In the genomic region with DNA sequence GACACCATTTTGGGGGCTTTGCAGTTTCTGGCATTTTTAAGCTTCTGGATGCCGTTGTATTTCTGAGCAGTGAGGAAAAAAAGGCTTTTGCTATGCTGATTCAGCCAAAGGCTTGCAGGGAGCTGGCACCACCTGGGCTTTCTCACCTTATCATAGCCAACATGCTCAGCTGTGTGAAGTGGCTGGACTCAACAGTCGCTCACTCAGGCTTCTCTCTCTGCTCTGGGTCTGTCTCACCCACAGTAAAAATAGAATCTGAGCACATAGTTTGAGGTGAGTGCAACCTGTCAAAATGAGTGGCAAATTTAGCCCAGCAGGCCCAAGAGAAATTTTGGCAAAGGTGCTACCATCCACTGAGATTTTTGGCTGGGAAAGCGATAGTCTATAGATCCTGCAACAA, we compare ENCODE assay signal across 20 cellular contexts. TPM values are rescaled to one million over a fixed set of nuclear protein-coding genes. Genes with fewer than 3 reads are reported as not detected.
"Had no signal": no experiment of that assay in that cellular context is flagged by ENCODE, and none has a peak within 500 bp of the region (broad histone marks: within the 10 kb centered on the region; RNA-seq: fewer than 3 reads in every experiment).

No MANE protein-coding gene starts in this region.

RNA-seq across cellular contexts. Expression of a gene that starts 59.5 kb away (rescaled TPM):
- total RNA-seq: activated naive CD4-positive, alpha-beta T cell treated with anti-CD3 and anti-CD28 coated beads for 36 hours; activated naive CD4-positive, alpha-beta T cell treated with anti-CD3 and anti-CD28 coated beads, Interleukin-2, amount 50 U/mL, for 72 hours; activated naive CD8-positive, alpha-beta T cell treated with anti-CD3 and anti-CD28 coated beads for 36 hours; activated naive CD8-positive, alpha-beta T cell treated with anti-CD3 and anti-CD28 coated beads, Interleukin-2, amount 10 ng/mL, durations not matched to agents 7 days and 5 days; activated T-cell treated with anti-CD3 and anti-CD28 coated beads, Interleukin-2, amount 50 U/mL, for 4 hours; activated T-cell treated with anti-CD3 and anti-CD28 coated beads, Interleukin-2, amount 50 U/mL, for 72 hours; activated T-helper 1 cell treated with anti-CD3 and anti-CD28 coated beads, Interleukin-12 subunit alpha, Interleukin-12 subunit beta, Interleukin-2, Interleukin-4 antibody, amounts not matched to agents 30 ng/mL and 10 ng/mL and 1 ng/mL, durations not matched to agents 14 hours and 24 hours and 36 hours; activated T-helper 17 cell treated with anti-CD3 and anti-CD28 coated beads, Interleukin-2, amount 50 U/mL, for 72 hours; activated T-helper 2 cell treated with anti-CD3 and anti-CD28 coated beads, Interferon-gamma antibody, Interleukin-2, Interleukin-4, amounts not matched to agents 10 μg/mL and 5 μg/mL and 100 μg/mL, durations not matched to agents 14 hours and 24 hours and 36 hours; adrenal gland; aorta; ascending aorta; astrocyte; body of pancreas; breast epithelium; bronchial epithelial cell; cardiac muscle cell; cardiac septum; cerebellum; chondrocyte had no signal
